26 cellular contexts compared by ENCODE assay signal in the genomic region with DNA sequence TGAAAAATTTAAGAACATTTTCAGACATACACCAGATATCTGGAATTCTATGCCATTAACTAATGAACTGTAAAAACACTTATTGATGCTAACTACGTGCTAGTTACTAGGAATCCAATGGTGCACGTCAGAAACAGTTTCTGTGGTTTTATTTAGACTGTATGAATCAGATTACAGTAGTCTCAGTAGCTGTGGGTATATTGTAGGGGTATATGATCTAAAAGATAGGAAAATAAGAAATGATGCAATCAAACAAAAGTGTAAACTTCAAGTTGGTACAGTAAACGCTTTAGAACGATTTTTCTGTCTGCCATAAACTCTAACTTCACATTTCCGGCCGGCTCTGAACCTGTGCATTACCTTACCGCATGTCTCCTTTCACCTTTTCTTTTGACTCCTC. TPM values are rescaled to one million over a fixed set of nuclear protein-coding genes. Genes with fewer than 3 reads are reported as not detected.
DNase-seq lines count a peak whose midpoint lies in the region; ATAC-seq, FAIRE-seq and TF ChIP-seq lines count a peak whose summit lies in the region.
"Had no signal": no experiment of that assay in that cellular context is flagged by ENCODE, and none has a peak within 500 bp of the region (broad histone marks: within the 10 kb centered on the region; RNA-seq: fewer than 3 reads in every experiment).

No MANE protein-coding gene starts in this region.

- no peak for FAIRE-seq in bronchial epithelial cell (lab: Jason Lieb, UNC)
- FAIRE-seq in HTR-8/SVneo (lab: Jason Lieb, UNC), result no peak

- H3K9me3 ChIP-seq in right atrium auricular region, result no peaks in the 10 kb centered on the region
- H3K9me3 ChIP-seq in ovary, result no peaks in the 10 kb centered on the region
- no peaks in the 10 kb centered on the region for H3K9me3 ChIP-seq in vagina
- H3K9me3 ChIP-seq in tibial nerve, result no peaks in the 10 kb centered on the region
- H3K9me3 ChIP-seq: HAP-1, SJSA1 had no signal

- no peak for TF ChIP-seq CTCF in right atrium auricular region (IDR thresholded peaks at IDR 0.05)
- TF ChIP-seq CTCF in bronchial epithelial cell (IDR thresholded peaks at IDR 0.05; ENCODE audit: insufficient read depth, low read length, severe bottlenecking), result no peak
- TF ChIP-seq CTCF in ovary (IDR thresholded peaks at IDR 0.05), result no peak
- TF ChIP-seq CTCF in vagina (IDR thresholded peaks at IDR 0.05), result no peak
- no peak for TF ChIP-seq CTCF in tibial nerve (IDR thresholded peaks at IDR 0.05)

- intact Hi-C loops in Right ventricle myocardium inferior (cut with DNase I), result no loop called here
- intact Hi-C loops in ovary (cut with DNase I), result no loop called here
- intact Hi-C loops in vagina (cut with DNase I), result no loop called here

- 85 to 90% (median 88%) methylated on average over 7 of the region's 7 CpGs for WGBS in ovary, 3 donors
- WGBS in tibial nerve, 2 donors, result 70 to 77% methylated on average over 7 of the region's 7 CpGs

- DNase-seq in right atrium auricular region (ENCODE audit: low spot score), result no peak
- DNase-seq in Right ventricle myocardium inferior (ENCODE audit: missing footprints), result no peak
- peak; percentile 4 for DNase-seq in bronchial epithelial cell (ENCODE audit: low read depth)
- DNase-seq in ovary, result no peak
- DNase-seq in vagina (ENCODE audit: extremely low spot score in 2 of 2), result no peak
- DNase-seq in tibial nerve (ENCODE audit: low spot score in 2 of 2), result no peak
- DNase-seq in AG08396 (ENCODE audit: low spot score), result no peak
- DNase-seq in HTR-8/SVneo (ENCODE audit: insufficient read length, low spot score), result no peak
- DNase-seq: ACHN; activated CD4-positive, alpha-beta T cell treated with anti-CD3 and anti-CD28 coated beads for 48 hours; aorta; effector CD8-positive, alpha-beta T cell; kidney glomerular epithelial cell; mesenchymal stem cell; NCI-H510A; stimulated activated CD4-positive, alpha-beta T cell treated with anti-CD3 and anti-CD28 coated beads, Interleukin-2, amount 100 ng/mL, for 24 hours; T-helper 1 cell; trophoblast cell had no signal

- H3K4me1 ChIP-seq in right atrium auricular region (no peaks in the 10 kb centered on the region), ovary (ENCODE audit: insufficient read depth) (peaks cover 2% of the 10 kb centered on the region), vagina (peaks cover 15% of the 10 kb centered on the region), tibial nerve (peaks cover 0 to 21% (median 0%) of the 10 kb centered on the region in 4 donors)
- H3K4me1 ChIP-seq: HAP-1, SJSA1 had no signal

- H3K27ac ChIP-seq in right atrium auricular region (peak overlapping the region; percentile 6 to 89), ovary (no peak overlapping the region), vagina (peak overlapping the region; percentile 10), tibial nerve (peak overlapping the region in 1 of 4 donors; percentile 77)
- H3K27ac ChIP-seq: SJSA1 had no signal

- TF ChIP-seq EP300 in ovary (IDR thresholded peaks at IDR 0.05) (no peak), tibial nerve (IDR thresholded peaks at IDR 0.05) (no peak)

- H3K36me3 ChIP-seq in right atrium auricular region (peaks cover 8% of the 10 kb centered on the region), bronchial epithelial cell (ENCODE audit: control insufficient read depth, insufficient read depth, low read length) (no peaks in the 10 kb centered on the region), ovary (no peaks in the 10 kb centered on the region), vagina (no peaks in the 10 kb centered on the region), tibial nerve (no peaks in the 10 kb centered on the region)
- H3K36me3 ChIP-seq: HAP-1, SJSA1 had no signal

- TF ChIP-seq POLR2A in ovary (IDR thresholded peaks at IDR 0.05), result no peak
- no peak for TF ChIP-seq POLR2A in vagina (IDR thresholded peaks at IDR 0.05)
- TF ChIP-seq POLR2A in tibial nerve (IDR thresholded peaks at IDR 0.05), result no peak

- ATAC-seq in Right ventricle myocardium inferior, result no peak
- ATAC-seq: esophagus mucosa; stimulated activated memory B cell treated with anti-CD40 and anti-IgM and Interleukin-4, amounts not matched to agents 10 μg/mL and 1 μg/mL and 100 μg/mL, for 72 hours had no signal

- no peaks in the 10 kb centered on the region for H3K27me3 ChIP-seq in right atrium auricular region
- no peaks in the 10 kb centered on the region for H3K27me3 ChIP-seq in bronchial epithelial cell (ENCODE audit: control insufficient read depth, insufficient read depth, low read length)
- no peaks in the 10 kb centered on the region for H3K27me3 ChIP-seq in ovary
- no peaks in the 10 kb centered on the region for H3K27me3 ChIP-seq in vagina
- H3K27me3 ChIP-seq in tibial nerve, result peaks cover 0 to 26% of the 10 kb centered on the region in 2 donors

- H3K4me3 ChIP-seq in right atrium auricular region (peak overlapping the region in 1 of 2 donors; percentile 61), bronchial epithelial cell (ENCODE audit: low read depth, low read length) (no peak overlapping the region), ovary (peak overlapping the region; percentile 22), vagina (peak overlapping the region in 1 of 2 donors; percentile 47), tibial nerve (peak overlapping the region in 1 of 4 donors; percentile 2)
- H3K4me3 ChIP-seq: HAP-1, SJSA1 had no signal

RNA-seq across cellular contexts. Expression of a gene that starts 2.3 kb away (rescaled TPM):
- total RNA-seq in right atrium auricular region, result 10 to 100 TPM; 25.0 to 52.8 TPM
- 78.1 TPM for total RNA-seq in Right ventricle myocardium inferior
- 0.79 and 2.4 TPM in 2 replicates for total RNA-seq in bronchial epithelial cell
- total RNA-seq in ovary, result 10 to 100 TPM; 15.6 to 54.8 (median 21.3) TPM
- 10 to 100 TPM in 1 of 2 donors, 1 to 10 TPM in 1; 4.9 to 13.9 TPM for polyA plus RNA-seq in ovary
- 24.6 TPM for total RNA-seq in vagina
- 10 to 100 TPM; 12.5 to 41.6 (median 27.3) TPM for total RNA-seq in tibial nerve
- total RNA-seq: activated T-helper 1 cell treated with anti-CD3 and anti-CD28 coated beads, Interleukin-12 subunit alpha, Interleukin-12 subunit beta, Interleukin-2, Interleukin-4 antibody, amounts not matched to agents 30 ng/mL and 10 ng/mL and 1 ng/mL, durations not matched to agents 14 hours and 24 hours and 36 hours; G401 had no signal
- polyA plus RNA-seq: CD14-positive monocyte, IgD-negative memory B cell had no signal

Comparison
In these comparisons a context has a peak if more than half of its experiments do, and no peak if none do; other contexts are left out.
1. H3K27ac ChIP-seq: peak in right atrium auricular region (2 of 2) and vagina (single experiment); none in ovary (0 of 2).